ENCODE assay signal across 30 cellular contexts in genomic region chr7:155423337-155424285, GRCh38. TPM values are rescaled to one million over a fixed set of nuclear protein-coding genes. Genes with fewer than 3 reads are reported as not detected.
"Had no signal": no experiment of that assay in that cellular context is flagged by ENCODE, and none has a peak within 500 bp of the region (broad histone marks: within the 10 kb centered on the region; RNA-seq: fewer than 3 reads in every experiment).

No MANE protein-coding gene starts in this region.

- H3K4me3 ChIP-seq: adrenal gland, body of pancreas, breast epithelium, SJSA1 had no signal

- H3K36me3 ChIP-seq: adrenal gland, breast epithelium, SJSA1 had no signal

- H3K27ac Mint-ChIP-seq: activated CD4-positive, alpha-beta T cell treated with anti-CD3 and anti-CD28 coated beads for 36 hours; activated CD4-positive, alpha-beta T cell treated with anti-CD3 and anti-CD28 coated beads, Interleukin-2, amount 10 ng/mL, durations not matched to agents 7 days and 5 days; activated CD8-positive, alpha-beta T cell treated with anti-CD3 and anti-CD28 coated beads, Interleukin-2, amount 10 ng/mL, durations not matched to agents 7 days and 5 days; activated naive CD4-positive, alpha-beta T cell treated with anti-CD3 and anti-CD28 coated beads for 36 hours; activated naive CD4-positive, alpha-beta T cell treated with anti-CD3 and anti-CD28 coated beads, Interleukin-2, amount 50 U/mL, for 72 hours; activated T-cell treated with anti-CD3 and anti-CD28 coated beads, Interleukin-2, amount 50 U/mL, for 24 hours; activated T-helper 1 cell treated with anti-CD3 and anti-CD28 coated beads, Interleukin-12 subunit alpha, Interleukin-12 subunit beta, Interleukin-2, Interleukin-4 antibody, amounts not matched to agents 30 ng/mL and 10 ng/mL and 1 ng/mL, durations not matched to agents 14 hours and 24 hours and 36 hours; T-helper 1 cell treated with Interleukin-12 subunit alpha and Interleukin-12 subunit beta and Interleukin-4 antibody, amounts not matched to agents 30 μg/mL and 1 μg/mL, for 36 hours; T-helper 2 cell treated with Interferon-gamma antibody and Interleukin-4, amounts not matched to agents 5 μg/mL and 100 μg/mL, for 36 hours had no signal

- H3K27ac ChIP-seq: adrenal gland, body of pancreas, breast epithelium, SJSA1 had no signal

- ATAC-seq: activated CD4-positive, alpha-beta T cell treated with anti-CD3 and anti-CD28 coated beads for 36 hours; activated CD4-positive, CD25-positive, alpha-beta regulatory T cell treated with anti-CD3 and anti-CD28 coated beads, Interleukin-2, amount 50 U/mL, for 24 hours; activated CD8-positive, alpha-beta T cell treated with anti-CD3 and anti-CD28 coated beads, Interleukin-2, amount 10 ng/mL, durations not matched to agents 7 days and 5 days; activated naive CD4-positive, alpha-beta T cell treated with anti-CD3 and anti-CD28 coated beads, Interleukin-2, amount 50 U/mL, for 72 hours; body of pancreas had no signal

- H3K4me2 ChIP-seq: SK-N-SH had no signal

- DNase-seq: activated CD4-positive, alpha-beta T cell treated with anti-CD3 and anti-CD28 coated beads for 36 hours; activated CD4-positive, alpha-beta T cell treated with anti-CD3 and anti-CD28 coated beads, Interleukin-2, amount 10 ng/mL, durations not matched to agents 7 days and 5 days; activated CD4-positive, alpha-beta T cell treated with anti-CD3 and anti-CD28 coated beads, Interleukin-2, amount 50 U/mL, for 48 hours; activated CD8-positive, alpha-beta T cell treated with anti-CD3 and anti-CD28 coated beads, Interleukin-2, amount 10 ng/mL, durations not matched to agents 7 days and 5 days; activated gamma-delta T cell treated with Interleukin-2 at 50 U/mL for 16 hours; activated naive CD4-positive, alpha-beta T cell treated with anti-CD3 and anti-CD28 coated beads for 36 hours; activated T-cell treated with anti-CD3 and anti-CD28 coated beads, Interleukin-2, amount 50 U/mL, for 24 hours; adrenal gland; body of pancreas; Karpas-422; NCI-H1105; NCI-H1417 treated with DMSO at 0.1 percent for 48 hours; NCI-H187 treated with DMSO at 0.1 percent for 48 hours; NCI-H2081; NCI-H345; NCI-H526; NCI-H748 treated with DMSO at 0.1 percent for 48 hours; OCI-M1; SHP77; SK-N-SH had no signal

- H3K27me3 Mint-ChIP-seq: activated CD4-positive, alpha-beta T cell treated with anti-CD3 and anti-CD28 coated beads, Interleukin-2, amount 10 ng/mL, durations not matched to agents 7 days and 5 days had no signal

- H3K4me3 Mint-ChIP-seq: activated CD4-positive, alpha-beta T cell treated with anti-CD3 and anti-CD28 coated beads for 36 hours; activated CD4-positive, alpha-beta T cell treated with anti-CD3 and anti-CD28 coated beads, Interleukin-2, amount 10 ng/mL, durations not matched to agents 7 days and 5 days; activated CD8-positive, alpha-beta T cell treated with anti-CD3 and anti-CD28 coated beads, Interleukin-2, amount 10 ng/mL, durations not matched to agents 7 days and 5 days; activated naive CD4-positive, alpha-beta T cell treated with anti-CD3 and anti-CD28 coated beads for 36 hours; activated T-cell treated with anti-CD3 and anti-CD28 coated beads, Interleukin-2, amount 50 U/mL, for 24 hours; activated T-helper 1 cell treated with anti-CD3 and anti-CD28 coated beads, Interleukin-12 subunit alpha, Interleukin-12 subunit beta, Interleukin-2, Interleukin-4 antibody, amounts not matched to agents 30 ng/mL and 10 ng/mL and 1 ng/mL, durations not matched to agents 14 hours and 24 hours and 36 hours; T-helper 1 cell treated with Interleukin-12 subunit alpha and Interleukin-12 subunit beta and Interleukin-4 antibody, amounts not matched to agents 30 μg/mL and 1 μg/mL, for 36 hours; T-helper 2 cell treated with Interferon-gamma antibody and Interleukin-4, amounts not matched to agents 5 μg/mL and 100 μg/mL, for 36 hours had no signal

- H3K9me3 Mint-ChIP-seq: activated CD4-positive, alpha-beta T cell treated with anti-CD3 and anti-CD28 coated beads, Interleukin-2, amount 10 ng/mL, durations not matched to agents 7 days and 5 days; activated naive CD4-positive, alpha-beta T cell treated with anti-CD3 and anti-CD28 coated beads for 36 hours; activated naive CD4-positive, alpha-beta T cell treated with anti-CD3 and anti-CD28 coated beads, Interleukin-2, amount 50 U/mL, for 72 hours; activated T-cell treated with anti-CD3 and anti-CD28 coated beads, Interleukin-2, amount 50 U/mL, for 24 hours; activated T-helper 1 cell treated with anti-CD3 and anti-CD28 coated beads, Interleukin-12 subunit alpha, Interleukin-12 subunit beta, Interleukin-2, Interleukin-4 antibody, amounts not matched to agents 30 ng/mL and 10 ng/mL and 1 ng/mL, durations not matched to agents 14 hours and 24 hours and 36 hours; T-helper 1 cell treated with Interleukin-12 subunit alpha and Interleukin-12 subunit beta and Interleukin-4 antibody, amounts not matched to agents 30 μg/mL and 1 μg/mL, for 36 hours; T-helper 2 cell treated with Interferon-gamma antibody and Interleukin-4, amounts not matched to agents 5 μg/mL and 100 μg/mL, for 36 hours had no signal

- H3K36me3 Mint-ChIP-seq: activated naive CD4-positive, alpha-beta T cell treated with anti-CD3 and anti-CD28 coated beads, Interleukin-2, amount 50 U/mL, for 72 hours had no signal

- H3K9ac ChIP-seq: SK-N-SH had no signal

- H3K27me3 ChIP-seq: adrenal gland, body of pancreas had no signal

- H3K4me1 Mint-ChIP-seq: activated CD4-positive, alpha-beta T cell treated with anti-CD3 and anti-CD28 coated beads for 36 hours; activated CD4-positive, alpha-beta T cell treated with anti-CD3 and anti-CD28 coated beads, Interleukin-2, amount 10 ng/mL, durations not matched to agents 7 days and 5 days had no signal

- H3K9me3 ChIP-seq: adrenal gland, body of pancreas, breast epithelium, SJSA1, SK-N-SH had no signal

- H3K4me1 ChIP-seq: adrenal gland, body of pancreas, breast epithelium, SJSA1 had no signal

RNA-seq across cellular contexts. Expression of gene EN2, which starts 34.3 kb away (rescaled TPM):
- total RNA-seq: activated CD4-positive, alpha-beta T cell treated with anti-CD3 and anti-CD28 coated beads for 36 hours; activated CD4-positive, alpha-beta T cell treated with anti-CD3 and anti-CD28 coated beads, Interleukin-2, amount 10 ng/mL, durations not matched to agents 7 days and 5 days; activated CD8-positive, alpha-beta T cell treated with anti-CD3 and anti-CD28 coated beads, Interleukin-2, amount 10 ng/mL, durations not matched to agents 7 days and 5 days; activated naive CD4-positive, alpha-beta T cell treated with anti-CD3 and anti-CD28 coated beads for 36 hours; activated naive CD4-positive, alpha-beta T cell treated with anti-CD3 and anti-CD28 coated beads, Interleukin-2, amount 50 U/mL, for 72 hours; activated T-helper 1 cell treated with anti-CD3 and anti-CD28 coated beads, Interleukin-12 subunit alpha, Interleukin-12 subunit beta, Interleukin-2, Interleukin-4 antibody, amounts not matched to agents 30 ng/mL and 10 ng/mL and 1 ng/mL, durations not matched to agents 14 hours and 24 hours and 36 hours; astrocyte; body of pancreas; cardiac septum; MCF 10A had no signal
